In the genomic region with DNA sequence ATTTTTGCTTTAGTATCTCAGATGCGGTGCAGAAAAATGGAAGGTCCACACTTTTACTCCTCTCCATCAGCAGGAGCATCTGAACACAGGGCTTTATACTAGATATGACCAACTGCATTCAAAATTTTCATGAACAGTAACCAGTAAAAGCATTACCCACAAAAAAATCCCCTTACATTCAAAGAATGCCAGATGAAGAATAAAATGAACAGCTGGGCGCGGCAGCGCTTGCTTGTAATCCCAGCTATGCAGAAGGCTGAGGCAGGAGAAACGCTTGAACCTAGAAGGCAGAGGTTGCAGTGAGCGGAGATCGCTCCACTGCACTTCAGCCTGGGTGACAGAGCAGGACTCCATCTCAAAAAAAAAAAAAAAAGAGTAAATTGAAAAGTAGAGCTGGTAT, we compare ENCODE assay signal across 17 cellular contexts. TPM values are rescaled to one million over a fixed set of nuclear protein-coding genes. Genes with fewer than 3 reads are reported as not detected.
A peak's percentile ranks its signal among the peaks of the same experiment; 100 is the strongest.
DNase-seq lines count a peak whose midpoint lies in the region; ATAC-seq and TF ChIP-seq lines count a peak whose summit lies in the region.
"Had no signal": no experiment of that assay in that cellular context is flagged by ENCODE, and none has a peak within 500 bp of the region (broad histone marks: within the 10 kb centered on the region; RNA-seq: fewer than 3 reads in every experiment).

No MANE protein-coding gene starts in this region.

- peak overlapping the region; percentile 28 for H3K4me3 Mint-ChIP-seq in MCF 10A (ENCODE audit: unreplicated experiment)
- peak overlapping the region; percentile 57 for H3K4me3 Mint-ChIP-seq in activated naive CD8-positive, alpha-beta T cell
- no peak overlapping the region for H3K4me3 Mint-ChIP-seq in CD8-positive, alpha-beta T cell

- H3K36me3 Mint-ChIP-seq in MCF 10A (ENCODE audit: insufficient read depth, unreplicated experiment) = peaks cover 42% of the 10 kb centered on the region
- peaks cover 13% of the 10 kb centered on the region for H3K36me3 Mint-ChIP-seq in activated naive CD8-positive, alpha-beta T cell
- peaks cover 53% of the 10 kb centered on the region for H3K36me3 Mint-ChIP-seq in CD8-positive, alpha-beta T cell

- H3K4me3 ChIP-seq in breast epithelium = no peak overlapping the region
- no peak overlapping the region for H3K4me3 ChIP-seq in CD8-positive, alpha-beta T cell (ENCODE audit: low read depth, low read length)
- H3K4me3 ChIP-seq: lower lobe of right lung, ovary, SJSA1, spleen had no signal

- no peaks in the 10 kb centered on the region for H3K9me3 ChIP-seq in breast epithelium
- no peaks in the 10 kb centered on the region for H3K9me3 ChIP-seq in CD8-positive, alpha-beta T cell (ENCODE audit: low read length)
- H3K9me3 ChIP-seq: lower lobe of right lung, ovary, spleen had no signal

- POLR2A ChIA-PET in MCF 10A (lab: Yijun Ruan, JAX) = interaction anchor here (0.9 to 5.9 kb wide), 8 partner anchors 10 to 238 kb away, joined by 3 to 153 read pairs (median 4); partner anchors contain the start of gene TYSND1
- POLR2A ChIA-PET in CD8-positive, alpha-beta T cell (lab: Charles Lee) = interaction anchor here (6.3 kb wide), 1 partner anchor 22 kb away, joined by 69 read pairs; the partner anchor contains the start of gene TYSND1

- no peaks in the 10 kb centered on the region for H3K27me3 Mint-ChIP-seq in MCF 10A (ENCODE audit: insufficient read depth, unreplicated experiment)
- no peaks in the 10 kb centered on the region for H3K27me3 Mint-ChIP-seq in activated naive CD8-positive, alpha-beta T cell
- H3K27me3 Mint-ChIP-seq in CD8-positive, alpha-beta T cell (ENCODE audit: low read depth) = no peaks in the 10 kb centered on the region

- no TSS peak for BruUV-seq in MCF 10A (replicated peaks; lab: Mats Ljungman, UMichigan)

- TF ChIP-seq CTCF in MCF 10A (IDR thresholded peaks at IDR 0.05; ENCODE audit: unreplicated experiment) (no peak), breast epithelium (IDR thresholded peaks at IDR 0.05) (no peak)
- TF ChIP-seq CTCF in CD8-positive, alpha-beta T cell (IDR thresholded peaks at IDR 0.05) = no peak

- no peak overlapping the region for H3K27ac ChIP-seq in breast epithelium
- no peak overlapping the region for H3K27ac ChIP-seq in CD8-positive, alpha-beta T cell (ENCODE audit: low read depth, low read length)
- H3K27ac ChIP-seq: brain microvascular endothelial cell, lower lobe of right lung, ovary, SJSA1 had no signal

- H3K9me3 Mint-ChIP-seq in MCF 10A (ENCODE audit: unreplicated experiment) = no peaks in the 10 kb centered on the region
- H3K9me3 Mint-ChIP-seq in activated naive CD8-positive, alpha-beta T cell (ENCODE audit: low read depth) = no peaks in the 10 kb centered on the region
- no peaks in the 10 kb centered on the region for H3K9me3 Mint-ChIP-seq in CD8-positive, alpha-beta T cell

- CTCF ChIA-PET in MCF 10A (lab: Yijun Ruan, JAX) = interaction anchor here (0.6 to 1.9 kb wide), 5 partner anchors 20 to 1185 kb away, joined by 3 to 14 read pairs (median 5); partner anchors contain the start of gene TYSND1
- CTCF ChIA-PET in CD8-positive, alpha-beta T cell (lab: Charles Lee) = interaction anchor here (0.6 to 3.5 kb wide), 4 partner anchors 21 to 592 kb away, joined by 3 to 36 read pairs (median 8); partner anchors contain the start of gene TYSND1

- DNase-seq in MCF 10A (ENCODE audit: unreplicated experiment) (no peak), breast epithelium (ENCODE audit: low spot score in 2 of 2) (no peak), myocyte (ENCODE audit: low read depth) (peak; percentile 59), DMS53 treated with DMSO at 0.1 percent for 48 hours (lab: John Stamatoyannopoulos, UW; ENCODE audit: unreplicated experiment) (no peak), UCSD-AML1 (lab: John Stamatoyannopoulos, UW; ENCODE audit: unreplicated experiment) (no peak)
- DNase-seq in CD8-positive, alpha-beta T cell = no peak
- DNase-seq: activated CD8-positive, alpha-beta memory T cell treated with anti-CD3 and anti-CD28 coated beads, Interleukin-2, amount 50 U/mL, for 48 hours; brain microvascular endothelial cell; DMS79 treated with DMSO at 0.1 percent for 48 hours; effector CD8-positive, alpha-beta T cell; lower lobe of right lung; ovary; spleen had no signal

- no peak overlapping the region for H3K27ac Mint-ChIP-seq in MCF 10A (ENCODE audit: low read depth, unreplicated experiment)
- H3K27ac Mint-ChIP-seq in activated naive CD8-positive, alpha-beta T cell = no peak overlapping the region
- no peak overlapping the region for H3K27ac Mint-ChIP-seq in CD8-positive, alpha-beta T cell

- no peak for ATAC-seq in HG02798 (IDR thresholded peaks at IDR 0.05; ENCODE audit: poor library complexity, unreplicated experiment)
- no peak for ATAC-seq in CD8-positive, alpha-beta T cell
- ATAC-seq: HepG2, lower lobe of right lung had no signal

- H3K4me1 ChIP-seq in breast epithelium = peaks cover 0 to 3% of the 10 kb centered on the region in 2 donors
- peaks cover 68% of the 10 kb centered on the region for H3K4me1 ChIP-seq in CD8-positive, alpha-beta T cell (ENCODE audit: insufficient read depth, low read length)

- no peaks in the 10 kb centered on the region for H3K36me3 ChIP-seq in breast epithelium
- peaks cover 8% of the 10 kb centered on the region for H3K36me3 ChIP-seq in CD8-positive, alpha-beta T cell (ENCODE audit: insufficient read depth, low read length)
- H3K36me3 ChIP-seq: ovary had no signal

- no peaks in the 10 kb centered on the region for H3K27me3 ChIP-seq in breast epithelium
- no peaks in the 10 kb centered on the region for H3K27me3 ChIP-seq in CD8-positive, alpha-beta T cell (ENCODE audit: insufficient read depth, low read length)
- H3K27me3 ChIP-seq: brain microvascular endothelial cell, ovary, SJSA1, spleen had no signal

- intact Hi-C loops in MCF 10A (cut with micrococcal nuclease) = no loop called here
- intact Hi-C loops in breast epithelium (cut with DNase I; ENCODE audit: low total_unique reads) = no loop called here
- intact Hi-C loops in CD8-positive, alpha-beta T cell (cut with DNase I, micrococcal nuclease) = no loop called here

- TF ChIP-seq POLR2A in breast epithelium (IDR thresholded peaks at IDR 0.05) = no peak

- peaks cover 34% of the 10 kb centered on the region for H3K4me1 Mint-ChIP-seq in MCF 10A (ENCODE audit: insufficient read depth, unreplicated experiment)
- peaks cover 69% of the 10 kb centered on the region for H3K4me1 Mint-ChIP-seq in activated naive CD8-positive, alpha-beta T cell (ENCODE audit: low read depth)
- H3K4me1 Mint-ChIP-seq in CD8-positive, alpha-beta T cell (ENCODE audit: low read depth) = peaks cover 66% of the 10 kb centered on the region

RNA-seq across cellular contexts. Expression of gene SAR1A, which starts 3.1 kb away (rescaled TPM):
- 132 and 152 TPM in 2 replicates for total RNA-seq in MCF 10A (2022)
- total RNA-seq in breast epithelium = 10 to 100 TPM; 87.5 to 95.4 (median 95.4) TPM
- 99.2 and 99.6 TPM in 2 replicates for total RNA-seq in myocyte
- polyA plus RNA-seq in myocyte (2012) = 76.1 TPM
- 100 to 1,000 TPM; 196 to 206 TPM for total RNA-seq in CD8-positive, alpha-beta T cell

RNA-seq across cellular contexts. Expression of gene TYSND1, which starts 20.7 kb away (rescaled TPM):
- total RNA-seq in MCF 10A (2022) = 14.6 and 16.5 TPM in 2 replicates
- 10 to 100 TPM; 12.5 to 19.9 (median 19.7) TPM for total RNA-seq in breast epithelium
- total RNA-seq in myocyte = 14.7 and 15.2 TPM in 2 replicates
- 7.3 TPM for polyA plus RNA-seq in myocyte (2012)
- 10 to 100 TPM in 1 of 2 experiments, 1 to 10 TPM in 1; 9.6 to 10.3 TPM for total RNA-seq in CD8-positive, alpha-beta T cell

RNA-seq across cellular contexts. Expression of gene AIFM2, which starts 34.6 kb away (rescaled TPM):
- total RNA-seq in MCF 10A (2022) = 19.2 and 21.9 TPM in 2 replicates
- total RNA-seq in breast epithelium = 10 to 100 TPM; 14.3 to 42.1 (median 33.1) TPM
- 15.8 and 18.3 TPM in 2 replicates for total RNA-seq in myocyte
- 16.1 TPM for polyA plus RNA-seq in myocyte (2012)
- total RNA-seq in CD8-positive, alpha-beta T cell = 1 to 10 TPM; 2.6 to 3.6 TPM
